In genomic region chr7:32659853-32660252, GRCh38 we compare ENCODE assay signal across 16 cellular contexts.
"Had no signal": no experiment of that assay in that cellular context is flagged by ENCODE, and none has a peak within 500 bp of the region (broad histone marks: within the 10 kb centered on the region; RNA-seq: fewer than 3 reads in every experiment).

No MANE protein-coding gene starts in this region.

- H3K27ac ChIP-seq: coronary artery, sigmoid colon, skin epidermis, thyroid gland, upper lobe of left lung, uterus had no signal

- H3K36me3 ChIP-seq: sigmoid colon, thyroid gland, upper lobe of left lung, uterus had no signal

- H3K36me3 Mint-ChIP-seq: naive thymus-derived CD4-positive, alpha-beta T cell had no signal

- H3K27me3 ChIP-seq: sigmoid colon, thyroid gland, upper lobe of left lung, uterus had no signal

- H3K4me1 Mint-ChIP-seq: naive thymus-derived CD4-positive, alpha-beta T cell had no signal

- H3K4me1 ChIP-seq: sigmoid colon, thyroid gland, upper lobe of left lung, uterus had no signal

- H3K9me3 Mint-ChIP-seq: naive thymus-derived CD4-positive, alpha-beta T cell; nephron progenitor cell had no signal

- H3K27ac Mint-ChIP-seq: naive thymus-derived CD4-positive, alpha-beta T cell; nephron progenitor cell had no signal

- DNase-seq: effector CD4-positive, alpha-beta T cell; foreskin melanocyte; head of caudate nucleus; hippocampal formation; kidney glomerular epithelial cell; naive thymus-derived CD4-positive, alpha-beta T cell; nephron progenitor cell; sigmoid colon; stimulated activated CD4-positive, alpha-beta T cell treated with anti-CD3 and anti-CD28 coated beads, Interleukin-12 subunit alpha, Interleukin-12 subunit beta, amount 100 ng/mL, for 4 hours; stimulated activated naive CD4-positive, alpha-beta T cell treated with Interleukin-2 at 50 U/mL for 16 hours; thyroid gland; upper lobe of left lung; uterus had no signal

- H3K4me3 Mint-ChIP-seq: naive thymus-derived CD4-positive, alpha-beta T cell; nephron progenitor cell had no signal

- H3K4me3 ChIP-seq: coronary artery, sigmoid colon, skin epidermis, thyroid gland, upper lobe of left lung, uterus had no signal

- H3K9me3 ChIP-seq: sigmoid colon, thyroid gland, upper lobe of left lung, uterus had no signal

- ATAC-seq: naive thymus-derived CD4-positive, alpha-beta T cell had no signal

- FAIRE-seq: islet of Langerhans had no signal
